In genomic region chr1:103254691-103255090, GRCh38 we compare ENCODE assay signal across 18 cellular contexts.
"Had no signal": no experiment of that assay in that cellular context is flagged by ENCODE, and none has a peak within 500 bp of the region (broad histone marks: within the 10 kb centered on the region; RNA-seq: fewer than 3 reads in every experiment).

No MANE protein-coding gene starts in this region.

- H3K36me3 ChIP-seq: heart left ventricle, tibial nerve, upper lobe of right lung, vagina had no signal

- DNase-seq: cortex of kidney; effector memory CD4-positive, alpha-beta T cell; foreskin keratinocyte; heart left ventricle; hippocampal formation; kidney glomerular epithelial cell; mucosa of descending colon; naive thymus-derived CD8-positive, alpha-beta T cell; stimulated activated CD4-positive, alpha-beta T cell treated with anti-CD3 and anti-CD28 coated beads, Interleukin-2, amount 100 ng/mL, for 24 hours; stimulated activated CD4-positive, alpha-beta T cell treated with anti-CD3 and anti-CD28 coated beads, Interleukin-4, amount 100 ng/mL, for 4 hours; stimulated activated naive B cell treated with anti-CD40 and anti-IgM and Interleukin-4, amounts not matched to agents 10 μg/mL and 1 μg/mL and 100 μg/mL, for 72 hours; stimulated activated naive CD8-positive, alpha-beta T cell treated with anti-CD3 and anti-CD28 coated beads, Interleukin-15, amount 100 ng/mL, for 72 hours; testis; upper lobe of right lung had no signal

- H3K4me3 ChIP-seq: heart left ventricle, mucosa of descending colon, skin epidermis, testis, tibial nerve, upper lobe of right lung, vagina had no signal

- H3K4me1 ChIP-seq: foreskin keratinocyte, heart left ventricle, testis, upper lobe of right lung, vagina had no signal

- H3K9me3 ChIP-seq: heart left ventricle, mucosa of descending colon, testis, tibial nerve, upper lobe of right lung, vagina had no signal

- H3K36me3 Mint-ChIP-seq: naive thymus-derived CD8-positive, alpha-beta T cell; stimulated activated naive B cell treated with anti-CD40 and anti-IgM and Interleukin-4, amounts not matched to agents 10 μg/mL and 1 μg/mL and 100 μg/mL, for 72 hours had no signal

- H3K4me3 Mint-ChIP-seq: naive thymus-derived CD8-positive, alpha-beta T cell; neural crest cell; stimulated activated naive B cell treated with anti-CD40 and anti-IgM and Interleukin-4, amounts not matched to agents 10 μg/mL and 1 μg/mL and 100 μg/mL, for 72 hours; stimulated activated naive CD8-positive, alpha-beta T cell treated with anti-CD3 and anti-CD28 coated beads, Interleukin-15, amount 100 ng/mL, for 72 hours had no signal

- H3K27me3 Mint-ChIP-seq: stimulated activated naive B cell treated with anti-CD40 and anti-IgM and Interleukin-4, amounts not matched to agents 10 μg/mL and 1 μg/mL and 100 μg/mL, for 72 hours; stimulated activated naive CD8-positive, alpha-beta T cell treated with anti-CD3 and anti-CD28 coated beads, Interleukin-15, amount 100 ng/mL, for 72 hours had no signal

- H3K27ac Mint-ChIP-seq: naive thymus-derived CD8-positive, alpha-beta T cell; stimulated activated naive B cell treated with anti-CD40 and anti-IgM and Interleukin-4, amounts not matched to agents 10 μg/mL and 1 μg/mL and 100 μg/mL, for 72 hours; stimulated activated naive CD8-positive, alpha-beta T cell treated with anti-CD3 and anti-CD28 coated beads, Interleukin-15, amount 100 ng/mL, for 72 hours had no signal

- H3K4me1 Mint-ChIP-seq: stimulated activated naive B cell treated with anti-CD40 and anti-IgM and Interleukin-4, amounts not matched to agents 10 μg/mL and 1 μg/mL and 100 μg/mL, for 72 hours; stimulated activated naive CD8-positive, alpha-beta T cell treated with anti-CD3 and anti-CD28 coated beads, Interleukin-15, amount 100 ng/mL, for 72 hours had no signal

- H3K9me3 Mint-ChIP-seq: naive thymus-derived CD8-positive, alpha-beta T cell; stimulated activated naive B cell treated with anti-CD40 and anti-IgM and Interleukin-4, amounts not matched to agents 10 μg/mL and 1 μg/mL and 100 μg/mL, for 72 hours had no signal

- H3K27me3 ChIP-seq: heart left ventricle, testis, tibial nerve, upper lobe of right lung, vagina had no signal
